ENCODE assay signal across 13 cellular contexts in genomic region chr7:144725070-144725469, GRCh38.
DNase-seq lines count a peak whose midpoint lies in the region; ATAC-seq and TF ChIP-seq lines count a peak whose summit lies in the region.
"Had no signal": no experiment of that assay in that cellular context is flagged by ENCODE, and none has a peak within 500 bp of the region (broad histone marks: within the 10 kb centered on the region; RNA-seq: fewer than 3 reads in every experiment).

No MANE protein-coding gene starts in this region.

- no peaks in the 10 kb centered on the region for H3K9me3 ChIP-seq in transverse colon

- H3K27ac ChIP-seq in transverse colon: no peak overlapping the region
- H3K27ac ChIP-seq: cardiac muscle cell had no signal

- no peak for TF ChIP-seq CTCF in transverse colon (IDR thresholded peaks at IDR 0.05)

- WGBS in transverse colon (ENCODE audit: low coverage in 1 of 2), 2 donors: 58 to 65% methylated on average over 1 of the region's 1 CpG

- peak; percentile 72 for DNase-seq in NCI-H69 (lab: John Stamatoyannopoulos, UW)
- DNase-seq in foreskin melanocyte: no peak
- no peak for DNase-seq in transverse colon
- no peak for DNase-seq in AG20443 (ENCODE audit: low spot score)
- DNase-seq in HuH-7 (ENCODE audit: low spot score): no peak
- DNase-seq: activated T-cell treated with anti-CD3 and anti-CD28 coated beads, Interleukin-2, amount 50 U/mL, for 72 hours; NCI-H2081; T1000 had no signal

- no peaks in the 10 kb centered on the region for H3K4me1 ChIP-seq in transverse colon

- no peaks in the 10 kb centered on the region for H3K27me3 ChIP-seq in transverse colon
- H3K27me3 ChIP-seq: cardiac muscle cell had no signal

- no peaks in the 10 kb centered on the region for H3K36me3 ChIP-seq in transverse colon
- H3K36me3 ChIP-seq: cardiac muscle cell had no signal

- intact Hi-C loops in transverse colon (cut with DNase I; ENCODE audit: low total_unique reads): no loop called here

- TF ChIP-seq EP300 in transverse colon (IDR thresholded peaks at IDR 0.05; ENCODE audit: low read depth): no peak

- no peak overlapping the region for H3K4me3 ChIP-seq in transverse colon
- H3K4me3 ChIP-seq: cardiac muscle cell had no signal

- no peak for TF ChIP-seq POLR2A in transverse colon (IDR thresholded peaks at IDR 0.05)

- in situ Hi-C loops in transverse colon (cut with MboI; ENCODE audit: low pct_ligation_motif_present in 1 of 4, low pct_unique_long_range_greater_than_20kb in 1 of 4, low sequenced_read_pairs in 3 of 4): no loop called here

- ATAC-seq in GM18511 (IDR thresholded peaks at IDR 0.05; ENCODE audit: unreplicated experiment) (peak; percentile 99), GM21367 (IDR thresholded peaks at IDR 0.05; ENCODE audit: unreplicated experiment) (peak; percentile 92), HG02973 (IDR thresholded peaks at IDR 0.05; ENCODE audit: unreplicated experiment) (peak; percentile 100)
- ATAC-seq: activated T-cell treated with anti-CD3 and anti-CD28 coated beads, Interleukin-2, amount 50 U/mL, for 72 hours; Panc1 had no signal
